ENCODE assay signal across 12 cellular contexts in genomic region chr1:220768127-220768601, GRCh38. TPM values are rescaled to one million over a fixed set of nuclear protein-coding genes. Genes with fewer than 3 reads are reported as not detected.
DNase-seq lines count a peak whose midpoint lies in the region; ATAC-seq, FAIRE-seq and TF ChIP-seq lines count a peak whose summit lies in the region.
"Had no signal": no experiment of that assay in that cellular context is flagged by ENCODE, and none has a peak within 500 bp of the region (broad histone marks: within the 10 kb centered on the region; RNA-seq: fewer than 3 reads in every experiment).

No MANE protein-coding gene starts in this region.

- no peaks in the 10 kb centered on the region for H3K9me3 ChIP-seq in small intestine (ENCODE audit: control insufficient read depth, low read depth)
- H3K9me3 ChIP-seq: SJSA1 had no signal

- no peaks in the 10 kb centered on the region for H3K27me3 ChIP-seq in small intestine (ENCODE audit: control insufficient read depth in 2 of 2, insufficient read depth in 2 of 2, low read length in 2 of 2)
- H3K27me3 ChIP-seq: SJSA1 had no signal

- peaks cover 4% of the 10 kb centered on the region in 2 donors for H3K4me1 ChIP-seq in small intestine (ENCODE audit: control insufficient read depth in 2 of 2, insufficient read depth in 1 of 2, low read depth in 1 of 2, low read length in 1 of 2)
- H3K4me1 ChIP-seq: SJSA1 had no signal

- TF ChIP-seq CTCF in NB4 (IDR thresholded peaks at IDR 0.05; ENCODE audit: low read depth, low read length): no peak

- no peak for TF ChIP-seq POLR2A in NB4 (IDR thresholded peaks at IDR 0.05; ENCODE audit: extremely low read depth, insufficient read length)

- FAIRE-seq in small intestine (lab: Jason Lieb, UNC): no peak

- 45 to 60% (median 53%) methylated on average over 5 of the region's 5 CpGs for WGBS in small intestine, 3 donors

- ATAC-seq in GM18909 (IDR thresholded peaks at IDR 0.05; ENCODE audit: poor library complexity, unreplicated experiment): peak; percentile 24
- ATAC-seq in left cardiac atrium: peak; percentile 18 to 32
- ATAC-seq in esophagus mucosa: no peak
- ATAC-seq in HG03097 (IDR thresholded peaks at IDR 0.05; ENCODE audit: low FRiP score, unreplicated experiment): no peak

- intact Hi-C loops in left cardiac atrium (cut with DNase I): no loop called here

- H3K4me3 ChIP-seq in NB4 (ENCODE audit: low read depth, low read length): no peak overlapping the region
- H3K4me3 ChIP-seq in small intestine (ENCODE audit: low read depth in 1 of 2, low read length in 2 of 2): no peak overlapping the region
- H3K4me3 ChIP-seq: SJSA1 had no signal

- H3K27ac ChIP-seq in small intestine (ENCODE audit: low read depth in 1 of 2, low read length in 1 of 2): peak overlapping the region; percentile 50 to 64
- H3K27ac ChIP-seq: SJSA1 had no signal

- DNase-seq in NB4 (ENCODE audit: low read depth) (peak; percentile 66), left cardiac atrium (peak; percentile 35), small intestine (no peak), midbrain (lab: John Stamatoyannopoulos, UW) (no peak), iPS-NIHi11 (ENCODE audit: low spot score) (no peak)
- DNase-seq: activated CD4-positive, alpha-beta T cell treated with anti-CD3 and anti-CD28 coated beads, Interleukin-2, amount 10 ng/mL, durations not matched to agents 24 days and 14 days; activated naive CD4-positive, alpha-beta T cell treated with anti-CD3 and anti-CD28 coated beads for 36 hours; glutamatergic neuron had no signal

- H3K36me3 ChIP-seq in small intestine (ENCODE audit: control insufficient read depth in 2 of 2, insufficient read depth in 2 of 2, low read length in 2 of 2): peaks cover 3 to 16% of the 10 kb centered on the region in 2 donors

RNA-seq across cellular contexts. Expression of gene MTARC1, which starts 18.5 kb away (rescaled TPM):
- total RNA-seq in left cardiac atrium (10 to 100 TPM; 33.3 to 50.6 TPM), esophagus mucosa (6.1 TPM)
- 10 to 100 TPM in 1 of 3 donors, 1 to 10 TPM in 2; 5.4 to 20.2 (median 8.7) TPM for polyA plus RNA-seq in small intestine
- total RNA-seq: activated CD4-positive, alpha-beta T cell treated with anti-CD3 and anti-CD28 coated beads, Interleukin-2, amount 10 ng/mL, durations not matched to agents 24 days and 14 days; activated naive CD4-positive, alpha-beta T cell treated with anti-CD3 and anti-CD28 coated beads for 36 hours; SJSA1 had no signal

RNA-seq across cellular contexts. Expression of gene MTARC2, which starts 20.0 kb away (rescaled TPM):
- total RNA-seq in left cardiac atrium (10 to 100 TPM; 28.7 to 32.7 TPM), esophagus mucosa (3.0 TPM)
- polyA plus RNA-seq in small intestine: 10 to 100 TPM; 31.8 to 93.5 (median 76.2) TPM
- total RNA-seq: activated CD4-positive, alpha-beta T cell treated with anti-CD3 and anti-CD28 coated beads, Interleukin-2, amount 10 ng/mL, durations not matched to agents 24 days and 14 days; activated naive CD4-positive, alpha-beta T cell treated with anti-CD3 and anti-CD28 coated beads for 36 hours had no signal

Comparison
In these comparisons a context has a peak if more than half of its experiments do, and no peak if none do; other contexts are left out.
1. ATAC-seq: peak in GM18909 (single experiment) and left cardiac atrium (2 of 2); none in esophagus mucosa (single experiment) and HG03097 (single experiment).
2. DNase-seq: peak in NB4 (single experiment) and left cardiac atrium (single experiment); none in small intestine (single experiment), midbrain (single experiment) and iPS-NIHi11 (single experiment).